2 cellular contexts compared by ENCODE assay signal in the genomic region with DNA sequence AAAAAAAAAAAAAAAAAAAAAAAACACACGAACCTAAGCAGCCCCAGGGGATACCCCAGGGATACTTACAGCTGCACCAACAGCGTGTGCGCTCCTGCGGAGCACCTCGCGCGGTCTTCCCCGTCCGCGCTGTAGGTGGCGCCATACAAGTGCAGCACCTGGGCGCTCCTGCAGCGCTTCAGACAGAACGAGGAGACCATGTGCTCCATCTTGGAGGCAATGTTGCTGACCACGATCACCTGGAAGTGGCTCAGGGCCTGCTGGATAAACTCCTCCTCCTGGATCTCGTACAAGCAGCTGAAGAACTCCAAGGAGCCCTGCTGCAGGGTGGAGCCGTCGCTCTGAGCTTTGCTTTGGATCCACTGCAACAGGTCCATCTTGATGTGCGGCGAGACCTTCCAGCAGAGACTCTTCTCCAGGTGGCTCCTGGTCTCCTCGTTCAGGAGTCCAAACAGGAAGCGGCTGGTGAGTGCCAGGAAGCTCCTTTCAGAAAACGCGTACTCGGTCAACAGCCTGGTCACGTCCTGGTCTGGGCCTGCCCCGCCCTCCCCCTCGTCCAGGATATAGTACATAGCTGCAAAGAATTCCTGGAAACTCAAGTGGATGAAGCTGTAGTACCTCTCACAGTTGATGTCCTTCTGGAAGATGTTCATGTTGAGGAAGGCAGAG.
TF ChIP-seq lines count a peak whose summit lies in the region.

No MANE protein-coding gene starts in this region.

TF ChIP-seq in GM23338, 12 proteins besides CTCF, POLR2A, EP300 and RAD21 (continued from another document and continues in another):
- TF ChIP-seq, protein P1, sequence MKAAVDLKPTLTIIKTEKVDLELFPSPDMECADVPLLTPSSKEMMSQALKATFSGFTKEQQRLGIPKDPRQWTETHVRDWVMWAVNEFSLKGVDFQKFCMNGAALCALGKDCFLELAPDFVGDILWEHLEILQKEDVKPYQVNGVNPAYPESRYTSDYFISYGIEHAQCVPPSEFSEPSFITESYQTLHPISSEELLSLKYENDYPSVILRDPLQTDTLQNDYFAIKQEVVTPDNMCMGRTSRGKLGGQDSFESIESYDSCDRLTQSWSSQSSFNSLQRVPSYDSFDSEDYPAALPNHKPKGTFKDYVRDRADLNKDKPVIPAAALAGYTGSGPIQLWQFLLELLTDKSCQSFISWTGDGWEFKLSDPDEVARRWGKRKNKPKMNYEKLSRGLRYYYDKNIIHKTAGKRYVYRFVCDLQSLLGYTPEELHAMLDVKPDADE (IDR thresholded peaks at IDR 0.05) = no peak
- TF ChIP-seq ZNF331 (CRISPR knock-in tag; IDR thresholded peaks at IDR 0.05; ENCODE audit: low read depth) (no peak), EZH2 (IDR thresholded peaks at IDR 0.05; ENCODE audit: low read depth, unreplicated experiment) (no peak), EZH2phosphoT487 (IDR thresholded peaks at IDR 0.05; ENCODE audit: unreplicated experiment) (no peak), NANOG (IDR thresholded peaks at IDR 0.05; ENCODE audit: borderline replicate concordance) (no peak), ZNF114 (CRISPR knock-in tag; IDR thresholded peaks at IDR 0.05) (no peak)
- TF ChIP-seq, protein P2, sequence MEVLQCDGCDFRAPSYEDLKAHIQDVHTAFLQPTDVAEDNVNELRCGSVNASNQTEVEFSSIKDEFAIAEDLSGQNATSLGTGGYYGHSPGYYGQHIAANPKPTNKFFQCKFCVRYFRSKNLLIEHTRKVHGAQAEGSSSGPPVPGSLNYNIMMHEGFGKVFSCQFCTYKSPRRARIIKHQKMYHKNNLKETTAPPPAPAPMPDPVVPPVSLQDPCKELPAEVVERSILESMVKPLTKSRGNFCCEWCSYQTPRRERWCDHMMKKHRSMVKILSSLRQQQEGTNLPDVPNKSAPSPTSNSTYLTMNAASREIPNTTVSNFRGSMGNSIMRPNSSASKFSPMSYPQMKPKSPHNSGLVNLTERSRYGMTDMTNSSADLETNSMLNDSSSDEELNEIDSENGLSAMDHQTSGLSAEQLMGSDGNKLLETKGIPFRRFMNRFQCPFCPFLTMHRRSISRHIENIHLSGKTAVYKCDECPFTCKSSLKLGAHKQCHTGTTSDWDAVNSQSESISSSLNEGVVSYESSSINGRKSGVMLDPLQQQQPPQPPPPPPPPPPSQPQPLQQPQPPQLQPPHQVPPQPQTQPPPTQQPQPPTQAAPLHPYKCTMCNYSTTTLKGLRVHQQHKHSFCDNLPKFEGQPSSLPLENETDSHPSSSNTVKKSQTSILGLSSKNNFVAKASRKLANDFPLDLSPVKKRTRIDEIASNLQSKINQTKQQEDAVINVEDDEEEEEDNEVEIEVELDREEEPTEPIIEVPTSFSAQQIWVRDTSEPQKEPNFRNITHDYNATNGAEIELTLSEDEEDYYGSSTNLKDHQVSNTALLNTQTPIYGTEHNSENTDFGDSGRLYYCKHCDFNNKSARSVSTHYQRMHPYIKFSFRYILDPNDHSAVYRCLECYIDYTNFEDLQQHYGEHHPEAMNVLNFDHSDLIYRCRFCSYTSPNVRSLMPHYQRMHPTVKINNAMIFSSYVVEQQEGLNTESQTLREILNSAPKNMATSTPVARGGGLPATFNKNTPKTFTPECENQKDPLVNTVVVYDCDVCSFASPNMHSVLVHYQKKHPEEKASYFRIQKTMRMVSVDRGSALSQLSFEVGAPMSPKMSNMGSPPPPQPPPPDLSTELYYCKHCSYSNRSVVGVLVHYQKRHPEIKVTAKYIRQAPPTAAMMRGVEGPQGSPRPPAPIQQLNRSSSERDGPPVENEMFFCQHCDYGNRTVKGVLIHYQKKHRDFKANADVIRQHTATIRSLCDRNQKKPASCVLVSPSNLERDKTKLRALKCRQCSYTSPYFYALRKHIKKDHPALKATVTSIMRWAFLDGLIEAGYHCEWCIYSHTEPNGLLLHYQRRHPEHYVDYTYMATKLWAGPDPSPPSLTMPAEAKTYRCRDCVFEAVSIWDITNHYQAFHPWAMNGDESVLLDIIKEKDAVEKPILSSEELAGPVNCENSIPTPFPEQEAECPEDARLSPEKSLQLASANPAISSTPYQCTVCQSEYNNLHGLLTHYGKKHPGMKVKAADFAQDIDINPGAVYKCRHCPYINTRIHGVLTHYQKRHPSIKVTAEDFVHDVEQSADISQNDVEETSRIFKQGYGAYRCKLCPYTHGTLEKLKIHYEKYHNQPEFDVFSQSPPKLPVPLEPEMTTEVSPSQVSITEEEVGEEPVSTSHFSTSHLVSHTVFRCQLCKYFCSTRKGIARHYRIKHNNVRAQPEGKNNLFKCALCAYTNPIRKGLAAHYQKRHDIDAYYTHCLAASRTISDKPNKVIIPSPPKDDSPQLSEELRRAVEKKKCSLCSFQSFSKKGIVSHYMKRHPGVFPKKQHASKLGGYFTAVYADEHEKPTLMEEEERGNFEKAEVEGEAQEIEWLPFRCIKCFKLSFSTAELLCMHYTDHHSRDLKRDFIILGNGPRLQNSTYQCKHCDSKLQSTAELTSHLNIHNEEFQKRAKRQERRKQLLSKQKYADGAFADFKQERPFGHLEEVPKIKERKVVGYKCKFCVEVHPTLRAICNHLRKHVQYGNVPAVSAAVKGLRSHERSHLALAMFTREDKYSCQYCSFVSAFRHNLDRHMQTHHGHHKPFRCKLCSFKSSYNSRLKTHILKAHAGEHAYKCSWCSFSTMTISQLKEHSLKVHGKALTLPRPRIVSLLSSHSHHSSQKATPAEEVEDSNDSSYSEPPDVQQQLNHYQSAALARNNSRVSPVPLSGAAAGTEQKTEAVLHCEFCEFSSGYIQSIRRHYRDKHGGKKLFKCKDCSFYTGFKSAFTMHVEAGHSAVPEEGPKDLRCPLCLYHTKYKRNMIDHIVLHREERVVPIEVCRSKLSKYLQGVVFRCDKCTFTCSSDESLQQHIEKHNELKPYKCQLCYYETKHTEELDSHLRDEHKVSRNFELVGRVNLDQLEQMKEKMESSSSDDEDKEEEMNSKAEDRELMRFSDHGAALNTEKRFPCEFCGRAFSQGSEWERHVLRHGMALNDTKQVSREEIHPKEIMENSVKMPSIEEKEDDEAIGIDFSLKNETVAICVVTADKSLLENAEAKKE (CRISPR knock-in tag; IDR thresholded peaks at IDR 0.05) = no peak
- TF ChIP-seq, protein P3, sequence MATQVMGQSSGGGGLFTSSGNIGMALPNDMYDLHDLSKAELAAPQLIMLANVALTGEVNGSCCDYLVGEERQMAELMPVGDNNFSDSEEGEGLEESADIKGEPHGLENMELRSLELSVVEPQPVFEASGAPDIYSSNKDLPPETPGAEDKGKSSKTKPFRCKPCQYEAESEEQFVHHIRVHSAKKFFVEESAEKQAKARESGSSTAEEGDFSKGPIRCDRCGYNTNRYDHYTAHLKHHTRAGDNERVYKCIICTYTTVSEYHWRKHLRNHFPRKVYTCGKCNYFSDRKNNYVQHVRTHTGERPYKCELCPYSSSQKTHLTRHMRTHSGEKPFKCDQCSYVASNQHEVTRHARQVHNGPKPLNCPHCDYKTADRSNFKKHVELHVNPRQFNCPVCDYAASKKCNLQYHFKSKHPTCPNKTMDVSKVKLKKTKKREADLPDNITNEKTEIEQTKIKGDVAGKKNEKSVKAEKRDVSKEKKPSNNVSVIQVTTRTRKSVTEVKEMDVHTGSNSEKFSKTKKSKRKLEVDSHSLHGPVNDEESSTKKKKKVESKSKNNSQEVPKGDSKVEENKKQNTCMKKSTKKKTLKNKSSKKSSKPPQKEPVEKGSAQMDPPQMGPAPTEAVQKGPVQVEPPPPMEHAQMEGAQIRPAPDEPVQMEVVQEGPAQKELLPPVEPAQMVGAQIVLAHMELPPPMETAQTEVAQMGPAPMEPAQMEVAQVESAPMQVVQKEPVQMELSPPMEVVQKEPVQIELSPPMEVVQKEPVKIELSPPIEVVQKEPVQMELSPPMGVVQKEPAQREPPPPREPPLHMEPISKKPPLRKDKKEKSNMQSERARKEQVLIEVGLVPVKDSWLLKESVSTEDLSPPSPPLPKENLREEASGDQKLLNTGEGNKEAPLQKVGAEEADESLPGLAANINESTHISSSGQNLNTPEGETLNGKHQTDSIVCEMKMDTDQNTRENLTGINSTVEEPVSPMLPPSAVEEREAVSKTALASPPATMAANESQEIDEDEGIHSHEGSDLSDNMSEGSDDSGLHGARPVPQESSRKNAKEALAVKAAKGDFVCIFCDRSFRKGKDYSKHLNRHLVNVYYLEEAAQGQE (IDR thresholded peaks at IDR 0.05; ENCODE audit: unreplicated experiment) = no peak

TF ChIP-seq in WTC11, 78 proteins besides CTCF, POLR2A, EP300 and RAD21 (continued from another document):
- TF ChIP-seq, protein P4, sequence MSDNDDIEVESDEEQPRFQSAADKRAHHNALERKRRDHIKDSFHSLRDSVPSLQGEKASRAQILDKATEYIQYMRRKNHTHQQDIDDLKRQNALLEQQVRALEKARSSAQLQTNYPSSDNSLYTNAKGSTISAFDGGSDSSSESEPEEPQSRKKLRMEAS (CRISPR knock-in tag; IDR thresholded peaks at IDR 0.05) = peak; percentile 97
- TF ChIP-seq RELA (CRISPR knock-in tag; IDR thresholded peaks at IDR 0.05; ENCODE audit: borderline replicate concordance) = peak; percentile 69; the same call in 1 of the 2 replicates
- TF ChIP-seq, protein P5, sequence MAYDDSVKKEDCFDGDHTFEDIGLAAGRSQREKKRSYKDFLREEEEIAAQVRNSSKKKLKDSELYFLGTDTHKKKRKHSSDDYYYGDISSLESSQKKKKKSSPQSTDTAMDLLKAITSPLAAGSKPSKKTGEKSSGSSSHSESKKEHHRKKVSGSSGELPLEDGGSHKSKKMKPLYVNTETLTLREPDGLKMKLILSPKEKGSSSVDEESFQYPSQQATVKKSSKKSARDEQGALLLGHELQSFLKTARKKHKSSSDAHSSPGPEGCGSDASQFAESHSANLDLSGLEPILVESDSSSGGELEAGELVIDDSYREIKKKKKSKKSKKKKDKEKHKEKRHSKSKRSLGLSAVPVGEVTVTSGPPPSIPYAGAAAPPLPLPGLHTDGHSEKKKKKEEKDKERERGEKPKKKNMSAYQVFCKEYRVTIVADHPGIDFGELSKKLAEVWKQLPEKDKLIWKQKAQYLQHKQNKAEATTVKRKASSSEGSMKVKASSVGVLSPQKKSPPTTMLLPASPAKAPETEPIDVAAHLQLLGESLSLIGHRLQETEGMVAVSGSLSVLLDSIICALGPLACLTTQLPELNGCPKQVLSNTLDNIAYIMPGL (CRISPR knock-in tag; IDR thresholded peaks at IDR 0.05) = 0 out of 2 replicates have a peak, but pooled peaks have one; percentile 58
- peak; percentile 75; the same call in 1 of the 2 replicates for TF ChIP-seq SMAD3 (CRISPR knock-in tag; IDR thresholded peaks at IDR 0.05; ENCODE audit: borderline replicate concordance)
- no peak for TF ChIP-seq GRHL2 (CRISPR knock-in tag; IDR thresholded peaks at IDR 0.05; ENCODE audit: insufficient replicate concordance, severe bottlenecking)
- TF ChIP-seq ZNF671 (CRISPR knock-in tag; IDR thresholded peaks at IDR 0.05) = no peak
- TF ChIP-seq, protein P6, sequence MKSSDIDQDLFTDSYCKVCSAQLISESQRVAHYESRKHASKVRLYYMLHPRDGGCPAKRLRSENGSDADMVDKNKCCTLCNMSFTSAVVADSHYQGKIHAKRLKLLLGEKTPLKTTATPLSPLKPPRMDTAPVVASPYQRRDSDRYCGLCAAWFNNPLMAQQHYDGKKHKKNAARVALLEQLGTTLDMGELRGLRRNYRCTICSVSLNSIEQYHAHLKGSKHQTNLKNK (CRISPR knock-in tag; IDR thresholded peaks at IDR 0.05) = no peak
- TF ChIP-seq TP53 (CRISPR knock-in tag; IDR thresholded peaks at IDR 0.05) = peak; percentile 49; the same call in 1 of the 2 replicates
- TF ChIP-seq FOXP1 (CRISPR knock-in tag; IDR thresholded peaks at IDR 0.05; ENCODE audit: borderline replicate concordance) = 0 out of 2 replicates have a peak, but pooled peaks have one; percentile 69
- peak; percentile 69 for TF ChIP-seq FOXK1 (CRISPR knock-in tag; IDR thresholded peaks at IDR 0.05)
- TF ChIP-seq ZNF138 (CRISPR knock-in tag; conservative IDR thresholded peaks at IDR 0.05) = 0 out of 2 replicates have a peak, but pooled peaks have one; percentile 38
- TF ChIP-seq, protein P7, sequence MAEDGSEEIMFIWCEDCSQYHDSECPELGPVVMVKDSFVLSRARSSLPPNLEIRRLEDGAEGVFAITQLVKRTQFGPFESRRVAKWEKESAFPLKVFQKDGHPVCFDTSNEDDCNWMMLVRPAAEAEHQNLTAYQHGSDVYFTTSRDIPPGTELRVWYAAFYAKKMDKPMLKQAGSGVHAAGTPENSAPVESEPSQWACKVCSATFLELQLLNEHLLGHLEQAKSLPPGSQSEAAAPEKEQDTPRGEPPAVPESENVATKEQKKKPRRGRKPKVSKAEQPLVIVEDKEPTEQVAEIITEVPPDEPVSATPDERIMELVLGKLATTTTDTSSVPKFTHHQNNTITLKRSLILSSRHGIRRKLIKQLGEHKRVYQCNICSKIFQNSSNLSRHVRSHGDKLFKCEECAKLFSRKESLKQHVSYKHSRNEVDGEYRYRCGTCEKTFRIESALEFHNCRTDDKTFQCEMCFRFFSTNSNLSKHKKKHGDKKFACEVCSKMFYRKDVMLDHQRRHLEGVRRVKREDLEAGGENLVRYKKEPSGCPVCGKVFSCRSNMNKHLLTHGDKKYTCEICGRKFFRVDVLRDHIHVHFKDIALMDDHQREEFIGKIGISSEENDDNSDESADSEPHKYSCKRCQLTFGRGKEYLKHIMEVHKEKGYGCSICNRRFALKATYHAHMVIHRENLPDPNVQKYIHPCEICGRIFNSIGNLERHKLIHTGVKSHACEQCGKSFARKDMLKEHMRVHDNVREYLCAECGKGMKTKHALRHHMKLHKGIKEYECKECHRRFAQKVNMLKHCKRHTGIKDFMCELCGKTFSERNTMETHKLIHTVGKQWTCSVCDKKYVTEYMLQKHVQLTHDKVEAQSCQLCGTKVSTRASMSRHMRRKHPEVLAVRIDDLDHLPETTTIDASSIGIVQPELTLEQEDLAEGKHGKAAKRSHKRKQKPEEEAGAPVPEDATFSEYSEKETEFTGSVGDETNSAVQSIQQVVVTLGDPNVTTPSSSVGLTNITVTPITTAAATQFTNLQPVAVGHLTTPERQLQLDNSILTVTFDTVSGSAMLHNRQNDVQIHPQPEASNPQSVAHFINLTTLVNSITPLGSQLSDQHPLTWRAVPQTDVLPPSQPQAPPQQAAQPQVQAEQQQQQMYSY (CRISPR knock-in tag; IDR thresholded peaks at IDR 0.05) = no peak
- TF ChIP-seq, protein P8, sequence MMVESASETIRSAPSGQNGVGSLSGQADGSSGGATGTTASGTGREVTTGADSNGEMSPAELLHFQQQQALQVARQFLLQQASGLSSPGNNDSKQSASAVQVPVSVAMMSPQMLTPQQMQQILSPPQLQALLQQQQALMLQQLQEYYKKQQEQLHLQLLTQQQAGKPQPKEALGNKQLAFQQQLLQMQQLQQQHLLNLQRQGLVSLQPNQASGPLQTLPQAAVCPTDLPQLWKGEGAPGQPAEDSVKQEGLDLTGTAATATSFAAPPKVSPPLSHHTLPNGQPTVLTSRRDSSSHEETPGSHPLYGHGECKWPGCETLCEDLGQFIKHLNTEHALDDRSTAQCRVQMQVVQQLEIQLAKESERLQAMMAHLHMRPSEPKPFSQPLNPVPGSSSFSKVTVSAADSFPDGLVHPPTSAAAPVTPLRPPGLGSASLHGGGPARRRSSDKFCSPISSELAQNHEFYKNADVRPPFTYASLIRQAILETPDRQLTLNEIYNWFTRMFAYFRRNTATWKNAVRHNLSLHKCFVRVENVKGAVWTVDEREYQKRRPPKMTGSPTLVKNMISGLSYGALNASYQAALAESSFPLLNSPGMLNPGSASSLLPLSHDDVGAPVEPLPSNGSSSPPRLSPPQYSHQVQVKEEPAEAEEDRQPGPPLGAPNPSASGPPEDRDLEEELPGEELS (CRISPR knock-in tag; IDR thresholded peaks at IDR 0.05) = 0 out of 2 replicates have a peak, but pooled peaks have one; percentile 29
- no peak for TF ChIP-seq NFE2L1 (CRISPR knock-in tag; IDR thresholded peaks at IDR 0.05)
- peak; percentile 59; the same call in 1 of the 2 replicates for TF ChIP-seq TEAD1 (CRISPR knock-in tag; IDR thresholded peaks at IDR 0.05)
- no peak for TF ChIP-seq CBFB (CRISPR knock-in tag; IDR thresholded peaks at IDR 0.05; ENCODE audit: low read depth)
